Comparison of ENCODE assay signal across 14 cellular contexts in genomic region chrX:42538405-42538804, GRCh38.
"Had no signal": no experiment of that assay in that cellular context is flagged by ENCODE, and none has a peak within 500 bp of the region (broad histone marks: within the 10 kb centered on the region; RNA-seq: fewer than 3 reads in every experiment).

No MANE protein-coding gene starts in this region.

- H3K27ac Mint-ChIP-seq: activated CD4-positive, alpha-beta T cell treated with anti-CD3 and anti-CD28 coated beads for 36 hours; neural progenitor cell had no signal

- H2AFZ ChIP-seq: neural progenitor cell had no signal

- H3K27ac ChIP-seq: adrenal gland, coronary artery, esophagus muscularis mucosa, neural progenitor cell, ovary, sigmoid colon, SK-N-MC, WERI-Rb-1 had no signal

- H3K4me3 ChIP-seq: adrenal gland, coronary artery, esophagus muscularis mucosa, neural progenitor cell, ovary, sigmoid colon, SK-N-MC had no signal

- DNase-seq: activated CD4-positive, alpha-beta T cell treated with anti-CD3 and anti-CD28 coated beads for 36 hours; activated naive CD4-positive, alpha-beta T cell treated with Interleukin-2 at 50 U/mL for 16 hours; adrenal gland; glutamatergic neuron; naive B cell; ovary; sigmoid colon; stimulated activated CD4-positive, alpha-beta T cell treated with anti-CD3 and anti-CD28 coated beads, Interleukin-1b, Interleukin-23, amount 100 ng/mL, for 48 hours; T-helper 1 cell; WERI-Rb-1 had no signal

- ATAC-seq: activated CD4-positive, alpha-beta T cell treated with anti-CD3 and anti-CD28 coated beads for 36 hours had no signal

- H3K9ac ChIP-seq: neural progenitor cell had no signal

- H3K36me3 ChIP-seq: adrenal gland, esophagus muscularis mucosa, neural progenitor cell, ovary, sigmoid colon, WERI-Rb-1 had no signal

- H3K27me3 Mint-ChIP-seq: activated CD4-positive, alpha-beta T cell treated with anti-CD3 and anti-CD28 coated beads for 36 hours; naive B cell had no signal

- H3K9me3 ChIP-seq: adrenal gland, esophagus muscularis mucosa, ovary, sigmoid colon had no signal

- H3K27me3 ChIP-seq: esophagus muscularis mucosa, neural progenitor cell, ovary, sigmoid colon had no signal

- H3K4me2 ChIP-seq: neural progenitor cell had no signal

- H3K4me3 Mint-ChIP-seq: activated CD4-positive, alpha-beta T cell treated with anti-CD3 and anti-CD28 coated beads for 36 hours; naive B cell; neural progenitor cell had no signal

- H3K36me3 Mint-ChIP-seq: naive B cell, neural progenitor cell had no signal

- H3K4me1 ChIP-seq: adrenal gland, esophagus muscularis mucosa, sigmoid colon had no signal
